In the genomic region with DNA sequence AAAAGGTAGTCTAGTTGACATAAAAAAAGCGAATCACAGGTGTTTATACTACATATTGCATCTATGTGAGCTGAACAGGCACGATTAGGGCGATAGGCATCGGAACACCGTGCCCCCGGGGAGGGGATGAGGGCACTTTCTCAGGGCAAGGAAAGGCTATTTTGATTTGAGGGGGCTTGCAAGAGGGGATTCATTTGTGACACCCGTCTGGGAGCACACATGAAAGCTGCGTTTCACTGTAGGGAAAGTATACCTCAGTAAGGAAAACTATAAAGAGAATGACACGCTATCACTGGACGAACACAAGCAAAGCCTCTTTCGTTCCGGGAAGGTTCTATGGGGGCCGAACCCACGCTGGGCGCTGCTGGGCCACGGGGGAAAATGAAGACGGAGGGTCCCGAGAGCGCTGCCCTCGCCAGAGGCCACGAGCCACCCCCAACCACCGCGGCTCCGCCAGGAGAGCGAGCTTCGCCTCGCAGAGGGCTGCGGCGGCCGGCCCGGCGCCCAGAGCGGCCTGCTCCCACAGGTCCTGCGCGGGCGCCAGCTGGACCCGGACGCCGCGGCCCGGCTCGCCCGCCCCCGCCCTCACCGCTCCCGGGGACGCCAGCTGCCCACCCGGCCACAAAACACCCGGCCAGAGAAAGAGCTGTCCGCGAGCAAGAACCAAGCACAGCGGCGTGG, we compare ENCODE assay signal across 8 cellular contexts. TPM values are rescaled to one million over a fixed set of nuclear protein-coding genes. Genes with fewer than 3 reads are reported as not detected.
A peak's percentile ranks its signal among the peaks of the same experiment; 100 is the strongest.
DNase-seq lines count a peak whose midpoint lies in the region; ATAC-seq and TF ChIP-seq lines count a peak whose summit lies in the region.

No MANE protein-coding gene starts in this region.

- H3K4me3 Mint-ChIP-seq in activated T-helper 2 cell treated with anti-CD3 and anti-CD28 coated beads, Interferon-gamma antibody, Interleukin-2, Interleukin-4, amounts not matched to agents 10 μg/mL and 5 μg/mL and 100 μg/mL, durations not matched to agents 14 hours and 24 hours and 36 hours (ENCODE audit: low read depth) = peak overlapping the region; percentile 94

- H3K27ac Mint-ChIP-seq in activated T-helper 2 cell treated with anti-CD3 and anti-CD28 coated beads, Interferon-gamma antibody, Interleukin-2, Interleukin-4, amounts not matched to agents 10 μg/mL and 5 μg/mL and 100 μg/mL, durations not matched to agents 14 hours and 24 hours and 36 hours = peak overlapping the region; percentile 80

- no peaks in the 10 kb centered on the region for H3K9me3 Mint-ChIP-seq in activated T-helper 2 cell treated with anti-CD3 and anti-CD28 coated beads, Interferon-gamma antibody, Interleukin-2, Interleukin-4, amounts not matched to agents 10 μg/mL and 5 μg/mL and 100 μg/mL, durations not matched to agents 14 hours and 24 hours and 36 hours

- under 1% methylated on average over 53 of the region's 53 CpGs for WGBS in HUES64

- H3K9ac ChIP-seq in HUES64 (ENCODE audit: low read depth, low read length) = peak overlapping the region; percentile 97

- DNase-seq in BJ (ENCODE audit: low read depth) (no peak), cardiac septum (ENCODE audit: low spot score) (peak; percentile 77), retinal pigment epithelial cell (ENCODE audit: low read depth) (no peak), iPS-NIHi7 (ENCODE audit: extremely low spot score) (no peak), HuH-7 (ENCODE audit: low spot score) (no peak)
- no peak for DNase-seq in activated T-helper 2 cell treated with anti-CD3 and anti-CD28 coated beads, Interferon-gamma antibody, Interleukin-2, Interleukin-4, amounts not matched to agents 10 μg/mL and 5 μg/mL and 100 μg/mL, durations not matched to agents 14 hours and 24 hours and 36 hours (ENCODE audit: low spot score)

- H3K27me3 Mint-ChIP-seq in activated T-helper 2 cell treated with anti-CD3 and anti-CD28 coated beads, Interferon-gamma antibody, Interleukin-2, Interleukin-4, amounts not matched to agents 10 μg/mL and 5 μg/mL and 100 μg/mL, durations not matched to agents 14 hours and 24 hours and 36 hours (ENCODE audit: low read depth) = no peaks in the 10 kb centered on the region

- POLR2A ChIA-PET in BJ (lab: Charles Lee) = interaction anchor here (0.6 to 1.0 kb wide), 10 partner anchors 53 to 595 kb away, joined by 3 to 15 read pairs (median 6); no protein-coding TSS in a partner anchor

- peak; percentile 25 for ATAC-seq in GM19455 (IDR thresholded peaks at IDR 0.05; ENCODE audit: unreplicated experiment)

- H3K4me1 Mint-ChIP-seq in activated T-helper 2 cell treated with anti-CD3 and anti-CD28 coated beads, Interferon-gamma antibody, Interleukin-2, Interleukin-4, amounts not matched to agents 10 μg/mL and 5 μg/mL and 100 μg/mL, durations not matched to agents 14 hours and 24 hours and 36 hours (ENCODE audit: low read depth) = peaks cover 55% of the 10 kb centered on the region

- no peak for TF ChIP-seq CTCF in BJ (IDR thresholded peaks at IDR 0.05; ENCODE audit: insufficient read depth, low read depth, low read length)
- TF ChIP-seq CTCF in retinal pigment epithelial cell (conservative IDR thresholded peaks at IDR 0.05; ENCODE audit: low read depth, low read length) = no peak

- H3K9me3 ChIP-seq in HUES64 (ENCODE audit: insufficient read depth, low read depth, low read length) = no peaks in the 10 kb centered on the region

- H3K4me1 ChIP-seq in HUES64 (ENCODE audit: insufficient read depth, low read length) = peaks cover 47% of the 10 kb centered on the region

- peaks cover 27% of the 10 kb centered on the region for H3K36me3 Mint-ChIP-seq in activated T-helper 2 cell treated with anti-CD3 and anti-CD28 coated beads, Interferon-gamma antibody, Interleukin-2, Interleukin-4, amounts not matched to agents 10 μg/mL and 5 μg/mL and 100 μg/mL, durations not matched to agents 14 hours and 24 hours and 36 hours (ENCODE audit: low read depth)

- CTCF ChIA-PET in BJ (lab: Yijun Ruan, JAX) = interaction anchor here (1.0 to 2.7 kb wide), 5 partner anchors 11 to 157 kb away, joined by 3 to 10 read pairs (median 4); no protein-coding TSS in a partner anchor

- H3K27ac ChIP-seq in HUES64 (ENCODE audit: low read depth, low read length) = peak overlapping the region; percentile 98

- H3K27me3 ChIP-seq in BJ (ENCODE audit: control insufficient read depth, insufficient read depth, low read length) (no peaks in the 10 kb centered on the region), HUES64 (ENCODE audit: insufficient read depth, low read length) (no peaks in the 10 kb centered on the region; the same call in 1 of the 2 replicates)

- intact Hi-C loops in activated T-helper 2 cell treated with anti-CD3 and anti-CD28 coated beads, Interferon-gamma antibody, Interleukin-2, Interleukin-4, amounts not matched to agents 10 μg/mL and 5 μg/mL and 100 μg/mL, durations not matched to agents 14 hours and 24 hours and 36 hours (cut with micrococcal nuclease) = loop anchor here (1.0 to 5.0 kb wide), 5 partner anchors 44 to 844 kb away; a partner anchor contains a TSS
- intact Hi-C loops in cardiac septum (cut with DNase I) = loop anchor here (5.0 kb wide), 2 partner anchors 64 to 109 kb away; a partner anchor contains a TSS

- peak overlapping the region; percentile 85 for H3K4me3 ChIP-seq in BJ (ENCODE audit: low read depth, low read length)
- peak overlapping the region; percentile 94 for H3K4me3 ChIP-seq in HUES64 (ENCODE audit: low read length)
- peak overlapping the region; percentile 82 for H3K4me3 ChIP-seq in retinal pigment epithelial cell (ENCODE audit: low read length)

- H3K36me3 ChIP-seq in BJ (ENCODE audit: control insufficient read depth, insufficient read depth, low read length) (no peaks in the 10 kb centered on the region), HUES64 (ENCODE audit: insufficient read depth, low read length) (no peaks in the 10 kb centered on the region)

RNA-seq across cellular contexts. Expression of a gene that starts 0.9 kb away (rescaled TPM):
- polyA plus RNA-seq in BJ (2011; rRNA removed) = 14.5 and 19.0 TPM in 2 replicates
- polyA minus RNA-seq in BJ (2011; rRNA and poly(A)+ RNA removed) = 6.1 and 7.8 TPM in 2 replicates
- polyA plus RNA-seq in HUES64 (2013, experiment 1 of 2) = 35.1 TPM
- 35.1 TPM for polyA plus RNA-seq in HUES64 (2013, experiment 2 of 2)
- 57.3 and 60.6 TPM in 2 replicates for total RNA-seq in activated T-helper 2 cell treated with anti-CD3 and anti-CD28 coated beads, Interferon-gamma antibody, Interleukin-2, Interleukin-4, amounts not matched to agents 10 μg/mL and 5 μg/mL and 100 μg/mL, durations not matched to agents 14 hours and 24 hours and 36 hours
- total RNA-seq in cardiac septum = 14.5 TPM
